ENCODE assay signal across 28 cellular contexts in the genomic region with DNA sequence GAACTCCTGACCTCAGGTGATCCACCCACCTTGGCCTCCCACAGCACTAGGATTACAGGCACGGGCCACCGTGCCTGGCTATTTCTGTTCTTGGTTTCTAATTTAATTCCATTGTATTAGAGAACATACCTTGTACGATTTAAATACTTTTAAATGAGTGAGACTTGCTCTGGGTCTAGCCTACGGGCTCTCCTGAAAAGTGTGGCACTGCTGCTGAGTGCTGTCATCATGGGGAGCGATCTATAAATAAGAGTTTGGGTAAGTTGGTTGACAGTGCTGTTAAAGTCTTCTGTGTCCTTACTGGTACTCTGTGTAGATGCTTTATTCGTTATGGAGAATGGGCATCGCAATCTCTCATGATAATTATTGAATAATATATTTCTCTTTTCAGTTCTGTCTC. TPM values are rescaled to one million over a fixed set of nuclear protein-coding genes. Genes with fewer than 3 reads are reported as not detected.
"Had no signal": no experiment of that assay in that cellular context is flagged by ENCODE, and none has a peak within 500 bp of the region (broad histone marks: within the 10 kb centered on the region; RNA-seq: fewer than 3 reads in every experiment).

No MANE protein-coding gene starts in this region.

- FAIRE-seq: K562 had no signal

- H3K9ac ChIP-seq: KMS-11 had no signal

- H3K4me3 ChIP-seq: K562, SJCRH30 had no signal

- ATAC-seq: K562, Panc1, PC-3, Right ventricle myocardium inferior, SK-N-SH treated with all-trans-retinoic acid at 6 μM for 48 hours had no signal

- H3K4me2 ChIP-seq: KMS-11 had no signal

- DNase-seq: NCI-H1048, NCI-H1105, NCI-H1417, NCI-H1436 treated with DMSO at 0.1 percent for 48 hours, NCI-H1694, NCI-H187 treated with DMSO at 0.1 percent for 48 hours, NCI-H2029 treated with DMSO at 0.1 percent for 48 hours, NCI-H2171 treated with DMSO at 0.1 percent for 48 hours, NCI-H345, NCI-H524, NCI-H69, NCI-H774, PC-3, SHP77 treated with DMSO at 0.1 percent for 48 hours, SJCRH30, T-helper 1 cell had no signal

- H3K27ac ChIP-seq: KMS-11, RWPE1, SJCRH30 had no signal

- H3K36me3 ChIP-seq: SJCRH30 had no signal

- H3K4me1 ChIP-seq: SJCRH30 had no signal

RNA-seq across cellular contexts. Expression of a gene that starts 35.0 kb away (rescaled TPM):
- total RNA-seq: HT1080, K562, LHCN-M2, MCF 10A, NCI-H460, OCI-LY7, PC-3, Right ventricle myocardium inferior, SJCRH30 had no signal
- polyA plus RNA-seq: IgD-negative memory B cell, K562 had no signal
